Comparison of ENCODE assay signal across 1 cellular context in the genomic region with DNA sequence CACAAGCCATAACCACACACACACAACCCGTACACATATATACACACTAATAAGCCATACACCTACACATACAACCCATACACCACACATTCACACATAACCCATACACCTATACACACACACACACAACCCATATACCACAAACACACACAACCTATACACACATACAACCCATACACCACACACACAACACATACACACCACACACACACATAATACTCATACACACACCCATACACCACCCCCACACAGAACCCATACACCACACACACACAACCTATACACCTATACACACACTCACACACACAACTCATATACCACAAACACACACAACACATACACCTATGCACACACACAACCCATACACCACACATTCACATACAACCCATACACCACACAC.
TF ChIP-seq lines count a peak whose summit lies in the region.

No MANE protein-coding gene starts in this region.

TF ChIP-seq in IMR-90, 13 proteins besides CTCF, POLR2A, EP300 and RAD21 (continued from another document):
- no peak for TF ChIP-seq ELK1 (IDR thresholded peaks at IDR 0.05; ENCODE audit: borderline replicate concordance, low read depth, low read length)
- TF ChIP-seq NFE2L2 (IDR thresholded peaks at IDR 0.05; ENCODE audit: low read depth, low read length) = no peak
- no peak for TF ChIP-seq MAZ (IDR thresholded peaks at IDR 0.05; ENCODE audit: borderline replicate concordance, low read depth, low read length)
- TF ChIP-seq CHD1 (IDR thresholded peaks at IDR 0.05; ENCODE audit: low read depth, low read length) = no peak
- TF ChIP-seq RFX5 (IDR thresholded peaks at IDR 0.05; ENCODE audit: low read depth, low read length) = no peak
